Comparison of ENCODE assay signal across 8 cellular contexts in genomic region chr12:53078425-53079225, GRCh38. TPM values are rescaled to one million over a fixed set of nuclear protein-coding genes. Genes with fewer than 3 reads are reported as not detected.
DNase-seq lines count a peak whose midpoint lies in the region; ATAC-seq and TF ChIP-seq lines count a peak whose summit lies in the region.

No MANE protein-coding gene starts in this region.

- peaks cover 16% of the 10 kb centered on the region; the same call in 1 of the 2 replicates for H3F3A ChIP-seq in GM23338 (replicated peaks; ENCODE audit: low read depth)

- no peaks in the 10 kb centered on the region for H3K9me2 ChIP-seq in GM23338 (ENCODE audit: insufficient read depth)

- DNase-seq in ELR (ENCODE audit: low read depth) (peak; percentile 58), GM23338 (ENCODE audit: low spot score) (peak; percentile 72), NCI-H1105 treated with DMSO at 0.1 percent for 48 hours (lab: John Stamatoyannopoulos, UW) (peak; percentile 60), GM13977 (ENCODE audit: low spot score) (no peak), NCI-H1436 (lab: John Stamatoyannopoulos, UW) (no peak)
- no peak for DNase-seq in activated naive CD8-positive, alpha-beta T cell treated with anti-CD3 and anti-CD28 coated beads, Interleukin-2, amount 10 ng/mL, durations not matched to agents 7 days and 5 days

- no peaks in the 10 kb centered on the region for H3K79me2 ChIP-seq in GM23338 (replicated peaks; ENCODE audit: insufficient read depth)

- H3K4me3 ChIP-seq in GM23338 (peak overlapping the region; percentile 91), iPS-20b (ENCODE audit: low read length) (peak overlapping the region; percentile 67)

- no peaks in the 10 kb centered on the region for H3K9me3 ChIP-seq in iPS-20b (ENCODE audit: insufficient read depth, low read depth, low read length)

- H3K4me3 Mint-ChIP-seq in GM23338, result peak overlapping the region; percentile 82
- H3K4me3 Mint-ChIP-seq in activated naive CD8-positive, alpha-beta T cell treated with anti-CD3 and anti-CD28 coated beads, Interleukin-2, amount 10 ng/mL, durations not matched to agents 7 days and 5 days, result peak overlapping the region; percentile 93
- H3K4me3 Mint-ChIP-seq in stimulated activated naive CD8-positive, alpha-beta T cell treated with anti-CD3 and anti-CD28 coated beads, Interleukin-15, Interleukin-2, amounts not matched to agents 100 ng/mL and 50 ng/mL, for 24 hours, result peak overlapping the region; percentile 92

- peak overlapping the region; percentile 96 for H2AFZ ChIP-seq in GM23338

- no peaks in the 10 kb centered on the region for H3K9me3 Mint-ChIP-seq in GM23338
- H3K9me3 Mint-ChIP-seq in activated naive CD8-positive, alpha-beta T cell treated with anti-CD3 and anti-CD28 coated beads, Interleukin-2, amount 10 ng/mL, durations not matched to agents 7 days and 5 days, result no peaks in the 10 kb centered on the region
- H3K9me3 Mint-ChIP-seq in stimulated activated naive CD8-positive, alpha-beta T cell treated with anti-CD3 and anti-CD28 coated beads, Interleukin-15, Interleukin-2, amounts not matched to agents 100 ng/mL and 50 ng/mL, for 24 hours, result no peaks in the 10 kb centered on the region

- TF ChIP-seq CTCF in GM23338 (conservative IDR thresholded peaks at IDR 0.05; ENCODE audit: low read depth in 2 of 2) (no peak), GM13977 (IDR thresholded peaks at IDR 0.05; ENCODE audit: extremely low read depth, insufficient read depth, missing control alignments) (no peak)

- peak overlapping the region; percentile 75; the same call in 1 of the 2 replicates for H3K9ac ChIP-seq in iPS-20b (ENCODE audit: low read depth, low read length)

- H3K27ac ChIP-seq in GM23338 (ENCODE audit: low read depth), result peak overlapping the region; percentile 81
- H3K27ac ChIP-seq in iPS-20b (ENCODE audit: low read length), result no peak overlapping the region

- H3K4me1 Mint-ChIP-seq in GM23338, result peaks cover 11% of the 10 kb centered on the region
- peaks cover 18% of the 10 kb centered on the region for H3K4me1 Mint-ChIP-seq in activated naive CD8-positive, alpha-beta T cell treated with anti-CD3 and anti-CD28 coated beads, Interleukin-2, amount 10 ng/mL, durations not matched to agents 7 days and 5 days
- H3K4me1 Mint-ChIP-seq in stimulated activated naive CD8-positive, alpha-beta T cell treated with anti-CD3 and anti-CD28 coated beads, Interleukin-15, Interleukin-2, amounts not matched to agents 100 ng/mL and 50 ng/mL, for 24 hours (ENCODE audit: low read depth), result peaks cover 41% of the 10 kb centered on the region

- H3K27me3 ChIP-seq in GM23338 (ENCODE audit: insufficient read depth) (peaks cover 29% of the 10 kb centered on the region), iPS-20b (ENCODE audit: insufficient read depth, low read length) (peaks cover 18% of the 10 kb centered on the region)

- no peaks in the 10 kb centered on the region for H4K20me1 ChIP-seq in GM23338 (replicated peaks; ENCODE audit: insufficient read depth)

- peaks cover 18% of the 10 kb centered on the region for H3K27me3 Mint-ChIP-seq in GM23338 (ENCODE audit: insufficient read depth, low read depth, poor library complexity)
- H3K27me3 Mint-ChIP-seq in activated naive CD8-positive, alpha-beta T cell treated with anti-CD3 and anti-CD28 coated beads, Interleukin-2, amount 10 ng/mL, durations not matched to agents 7 days and 5 days, result no peaks in the 10 kb centered on the region
- no peaks in the 10 kb centered on the region for H3K27me3 Mint-ChIP-seq in stimulated activated naive CD8-positive, alpha-beta T cell treated with anti-CD3 and anti-CD28 coated beads, Interleukin-15, Interleukin-2, amounts not matched to agents 100 ng/mL and 50 ng/mL, for 24 hours

- H3K36me3 ChIP-seq in GM23338 (ENCODE audit: insufficient read depth), result no peaks in the 10 kb centered on the region
- H3K36me3 ChIP-seq in iPS-20b (ENCODE audit: insufficient read depth, low read depth, low read length), result no peaks in the 10 kb centered on the region; the same call in 1 of the 2 replicates

- in situ Hi-C loops in GM13977 (cut with MboI; ENCODE audit: low pct_unique_long_range_greater_than_20kb, low sequenced_read_pairs, unreplicated experiment), result no loop called here

- H3K4me2 ChIP-seq in GM23338, result peak overlapping the region; percentile 88

- H3K27ac Mint-ChIP-seq in GM23338, result peak overlapping the region; percentile 81; the same call in 1 of the 2 replicates
- H3K27ac Mint-ChIP-seq in activated naive CD8-positive, alpha-beta T cell treated with anti-CD3 and anti-CD28 coated beads, Interleukin-2, amount 10 ng/mL, durations not matched to agents 7 days and 5 days, result peak overlapping the region; percentile 93
- H3K27ac Mint-ChIP-seq in stimulated activated naive CD8-positive, alpha-beta T cell treated with anti-CD3 and anti-CD28 coated beads, Interleukin-15, Interleukin-2, amounts not matched to agents 100 ng/mL and 50 ng/mL, for 24 hours, result peak overlapping the region; percentile 86

- peaks cover 7% of the 10 kb centered on the region; the same call in 1 of the 3 replicates for H3K36me3 Mint-ChIP-seq in GM23338 (ENCODE audit: low read depth)
- H3K36me3 Mint-ChIP-seq in activated naive CD8-positive, alpha-beta T cell treated with anti-CD3 and anti-CD28 coated beads, Interleukin-2, amount 10 ng/mL, durations not matched to agents 7 days and 5 days, result peaks cover 6% of the 10 kb centered on the region
- peaks cover 27% of the 10 kb centered on the region for H3K36me3 Mint-ChIP-seq in stimulated activated naive CD8-positive, alpha-beta T cell treated with anti-CD3 and anti-CD28 coated beads, Interleukin-15, Interleukin-2, amounts not matched to agents 100 ng/mL and 50 ng/mL, for 24 hours (ENCODE audit: low read depth)

- peak; percentile 46 for ATAC-seq in GM23338
- ATAC-seq in activated naive CD8-positive, alpha-beta T cell treated with anti-CD3 and anti-CD28 coated beads, Interleukin-2, amount 10 ng/mL, durations not matched to agents 7 days and 5 days (ENCODE audit: low read depth), result peak; percentile 27

- H3K4me1 ChIP-seq in GM23338 (ENCODE audit: insufficient read depth) (peaks cover 8% of the 10 kb centered on the region), iPS-20b (ENCODE audit: insufficient read depth, low read length) (no peaks in the 10 kb centered on the region)

- POLR2A ChIA-PET in activated naive CD8-positive, alpha-beta T cell treated with anti-CD3 and anti-CD28 coated beads, Interleukin-2, amount 10 ng/mL, durations not matched to agents 7 days and 5 days (lab: Charles Lee), result interaction anchor here (0.7 to 2.6 kb wide), 15 partner anchors 9 to 301 kb away, joined by 3 to 32 read pairs (median 5); partner anchors contain the start of genes CSAD, EIF4B, IGFBP6 and SOAT2

RNA-seq across cellular contexts. Expression of gene SPRYD3, which starts 0.6 kb away (rescaled TPM):
- 4.7 and 5.4 TPM in 2 replicates for total RNA-seq in GM23338 (2014; rRNA removed; shearing (Covaris generic))
- 3.4 and 4.3 TPM in 2 replicates for polyA plus RNA-seq in GM23338 (2016; fragmentation: Nextera tagmentation; extraction: Ambion mirVana)
- 10 to 100 TPM; 34.4 to 37.8 TPM for total RNA-seq in activated naive CD8-positive, alpha-beta T cell treated with anti-CD3 and anti-CD28 coated beads, Interleukin-2, amount 10 ng/mL, durations not matched to agents 7 days and 5 days

RNA-seq across cellular contexts. Expression of gene IGFBP6, which starts 18.8 kb away (rescaled TPM):
- total RNA-seq in GM23338 (2014; rRNA removed; shearing (Covaris generic)), result 14.1 and 16.6 TPM in 2 replicates
- 14.7 and 17.6 TPM in 2 replicates for polyA plus RNA-seq in GM23338 (2016; fragmentation: Nextera tagmentation; extraction: Ambion mirVana)
- 1 to 10 TPM; 2.0 to 2.3 TPM for total RNA-seq in activated naive CD8-positive, alpha-beta T cell treated with anti-CD3 and anti-CD28 coated beads, Interleukin-2, amount 10 ng/mL, durations not matched to agents 7 days and 5 days

RNA-seq across cellular contexts. Expression of gene SOAT2, which starts 24.7 kb away (rescaled TPM):
- total RNA-seq in GM23338 (2014; rRNA removed; shearing (Covaris generic)), result not detected in 2 replicates
- polyA plus RNA-seq in GM23338 (2016; fragmentation: Nextera tagmentation; extraction: Ambion mirVana), result not detected in 2 replicates
- 10 to 100 TPM in 1 of 2 experiments, 1 to 10 TPM in 1; 9.8 to 10.4 TPM for total RNA-seq in activated naive CD8-positive, alpha-beta T cell treated with anti-CD3 and anti-CD28 coated beads, Interleukin-2, amount 10 ng/mL, durations not matched to agents 7 days and 5 days

RNA-seq across cellular contexts. Expression of gene TNS2, which starts 28.8 kb away (rescaled TPM):
- total RNA-seq in GM23338 (2014; rRNA removed; shearing (Covaris generic)), result 5.7 and 6.9 TPM in 2 replicates
- polyA plus RNA-seq in GM23338 (2016; fragmentation: Nextera tagmentation; extraction: Ambion mirVana), result 1.5 and 1.8 TPM in 2 replicates
- 1 to 10 TPM; 1.9 to 3.0 TPM for total RNA-seq in activated naive CD8-positive, alpha-beta T cell treated with anti-CD3 and anti-CD28 coated beads, Interleukin-2, amount 10 ng/mL, durations not matched to agents 7 days and 5 days

Comparison
In these comparisons a context has a peak if more than half of its experiments do, and no peak if none do; other contexts are left out.
1. DNase-seq: peak in ELR (single experiment), GM23338 (single experiment) and NCI-H1105 treated with DMSO at 0.1 percent for 48 hours (single experiment); none in activated naive CD8-positive, alpha-beta T cell treated with anti-CD3 and anti-CD28 coated beads, Interleukin-2, amount 10 ng/mL, durations not matched to agents 7 days and 5 days (single experiment), GM13977 (single experiment) and NCI-H1436 (single experiment).
2. RNA of gene SOAT2, which starts 24.7 kb away (total RNA-seq): 9.8 to 10.4 TPM in activated naive CD8-positive, alpha-beta T cell treated with anti-CD3 and anti-CD28 coated beads, Interleukin-2, amount 10 ng/mL, durations not matched to agents 7 days and 5 days; not detected in GM23338; every median in the first group is over 10 times any median in the second.
3. Peak in every context shown above with its lines, with median percentiles within 50 percentile points of each other: H3K27ac Mint-ChIP-seq and H3K4me3 Mint-ChIP-seq.